8 cellular contexts compared by ENCODE assay signal in genomic region chr10:24722676-24723385, GRCh38. TPM values are rescaled to one million over a fixed set of nuclear protein-coding genes. Genes with fewer than 3 reads are reported as not detected.
DNase-seq lines count a peak whose midpoint lies in the region; TF ChIP-seq lines count a peak whose summit lies in the region.

No MANE protein-coding gene starts in this region.

- H3K9me3 ChIP-seq in GM23248 (ENCODE audit: low read depth) (no peaks in the 10 kb centered on the region), Loucy (ENCODE audit: insufficient read depth, low read depth, low read length) (no peaks in the 10 kb centered on the region), endodermal cell (ENCODE audit: control insufficient read depth, low read length) (no peaks in the 10 kb centered on the region), mononuclear cell (ENCODE audit: low read depth, low read length) (no peaks in the 10 kb centered on the region)

- H3F3A ChIP-seq in GM23248 (ENCODE audit: insufficient read depth) (peaks cover 33% of the 10 kb centered on the region), Loucy (ENCODE audit: low read depth) (no peaks in the 10 kb centered on the region)

- H3K36me3 ChIP-seq in GM23248 (ENCODE audit: low read depth) (0 out of 2 replicates have a peak, but pooled peaks cover 3% of the 10 kb centered on the region), Loucy (ENCODE audit: insufficient read depth, low read length) (no peaks in the 10 kb centered on the region), endodermal cell (ENCODE audit: control insufficient read depth, insufficient read depth, low read length) (peaks cover 4% of the 10 kb centered on the region)

- H3K4me1 Mint-ChIP-seq in endodermal cell = peaks cover 28% of the 10 kb centered on the region

- H3K27ac ChIP-seq in GM23248 (peak overlapping the region; percentile 90), endodermal cell (ENCODE audit: low read depth, low read length) (peak overlapping the region; percentile 91)

- DNase-seq in GM10266 (ENCODE audit: extremely low spot score) = peak; percentile 77
- peak; percentile 84 for DNase-seq in GM23248
- peak; percentile 15 to 16 for DNase-seq in activated CD8-positive, alpha-beta memory T cell treated with anti-CD3 and anti-CD28 coated beads for 4 hours (ENCODE audit: low read depth in 2 of 2)
- DNase-seq in endodermal cell = peak; percentile 82
- peak; percentile 42 for DNase-seq in stimulated activated naive CD4-positive, alpha-beta T cell treated with Interleukin-2 at 50 U/mL for 16 hours (lab: John Stamatoyannopoulos, UW)
- no peak for DNase-seq in NCI-H1694 (lab: John Stamatoyannopoulos, UW)

- H3K4me2 ChIP-seq in GM23248 (ENCODE audit: unreplicated experiment) = peak overlapping the region; percentile 99
- peak overlapping the region; percentile 91 for H3K4me2 ChIP-seq in Loucy (ENCODE audit: low read depth, low read length, poor library complexity, severe bottlenecking)

- TF ChIP-seq CTCF in GM10266 (IDR thresholded peaks at IDR 0.05; ENCODE audit: control insufficient read depth, insufficient read depth, low read depth, missing control alignments) = no peak
- 0 out of 2 replicates have a peak, but pooled peaks have one; percentile 14 for TF ChIP-seq CTCF in Loucy (conservative IDR thresholded peaks at IDR 0.05; ENCODE audit: low read length)
- TF ChIP-seq CTCF in endodermal cell (conservative IDR thresholded peaks at IDR 0.05) = peak; percentile 39

- H2AFZ ChIP-seq in GM23248 (peak overlapping the region; percentile 31; the same call in 1 of the 2 replicates), Loucy (ENCODE audit: low read length) (peak overlapping the region; percentile 83)

- peak overlapping the region; percentile 94 for H3K4me3 ChIP-seq in GM23248
- peak overlapping the region; percentile 75 for H3K4me3 ChIP-seq in Loucy (ENCODE audit: low read length, poor library complexity, severe bottlenecking)
- peak overlapping the region; percentile 85 for H3K4me3 ChIP-seq in endodermal cell (ENCODE audit: low read length)
- H3K4me3 ChIP-seq in mononuclear cell (ENCODE audit: low read length) = peak overlapping the region; percentile 67

- 0 to 2% methylated on average over 28 to 62 of the region's 84 CpGs for WGBS in GM23248 (ENCODE audit: low coverage in 1 of 2, low lambda C conversion rate in 2 of 2, missing lambda C conversion rate in 2 of 2), 2 experiments
- WGBS in endodermal cell (ENCODE audit: insufficient coverage in 1 of 2, insufficient read length in 1 of 2), 2 experiments = 0% methylated on average over 11 to 84 of the region's 84 CpGs

- H3K9me3 Mint-ChIP-seq in endodermal cell = no peaks in the 10 kb centered on the region

- peaks cover 48% of the 10 kb centered on the region for H3K79me2 ChIP-seq in GM23248 (ENCODE audit: insufficient read depth)
- peaks cover 46% of the 10 kb centered on the region for H3K79me2 ChIP-seq in Loucy (ENCODE audit: insufficient read depth, low read length)

- H3K9ac ChIP-seq in GM23248 (peak overlapping the region; percentile 95), Loucy (ENCODE audit: low read depth, low read length, poor library complexity, severe bottlenecking) (peak overlapping the region; percentile 86), endodermal cell (ENCODE audit: extremely low read depth, low read length, poor library complexity, severe bottlenecking) (peak overlapping the region; percentile 65)

- H4K20me1 ChIP-seq in GM23248 (ENCODE audit: insufficient read depth) (no peaks in the 10 kb centered on the region), Loucy (ENCODE audit: insufficient read depth, low read length, poor library complexity, severe bottlenecking) (peaks cover 28% of the 10 kb centered on the region)

- peak overlapping the region; percentile 66 for H3K27ac Mint-ChIP-seq in endodermal cell

- H3K4me1 ChIP-seq in GM23248 (ENCODE audit: insufficient read depth) (peaks cover 24% of the 10 kb centered on the region), Loucy (ENCODE audit: insufficient read depth, low read length, poor library complexity, severe bottlenecking) (peaks cover 52% of the 10 kb centered on the region), endodermal cell (ENCODE audit: control insufficient read depth, insufficient read depth, low read length) (peaks cover 4% of the 10 kb centered on the region), mononuclear cell (ENCODE audit: insufficient read depth, low read length) (peaks cover 25% of the 10 kb centered on the region)

- peaks cover 2% of the 10 kb centered on the region for H3K27me3 Mint-ChIP-seq in endodermal cell (ENCODE audit: insufficient read depth)

- H3K9me2 ChIP-seq in GM23248 (ENCODE audit: insufficient read depth) = no peaks in the 10 kb centered on the region
- H3K9me2 ChIP-seq in Loucy (replicated peaks; ENCODE audit: low read depth, low read length) = no peaks in the 10 kb centered on the region

- peak overlapping the region; percentile 80 for H3K4me3 Mint-ChIP-seq in endodermal cell

- in situ Hi-C loops in GM23248 (cut with MboI) = no loop called here

- no peaks in the 10 kb centered on the region for H3K36me3 Mint-ChIP-seq in endodermal cell (ENCODE audit: low read depth)

- no peaks in the 10 kb centered on the region for H3K27me3 ChIP-seq in GM23248 (replicated peaks; ENCODE audit: insufficient read depth)
- H3K27me3 ChIP-seq in Loucy (ENCODE audit: insufficient read depth, low read length, poor library complexity, severe bottlenecking) = no peaks in the 10 kb centered on the region
- H3K27me3 ChIP-seq in endodermal cell (ENCODE audit: control insufficient read depth, insufficient read depth, low read length, poor library complexity, severe bottlenecking) = no peaks in the 10 kb centered on the region
- H3K27me3 ChIP-seq in mononuclear cell (ENCODE audit: insufficient read depth, low read length) = no peaks in the 10 kb centered on the region

RNA-seq across cellular contexts. Expression of gene ARHGAP21, which starts 0.9 kb away (rescaled TPM):
- 95.7 and 176 TPM in 2 replicates for total RNA-seq in GM23248 (2014; rRNA removed; shearing (Covaris generic))
- polyA plus RNA-seq in GM23248 (2016; fragmentation: Nextera tagmentation; extraction: Ambion mirVana) = 26.4 and 28.7 TPM in 2 replicates
- total RNA-seq in endodermal cell (10 to 100 TPM; 51.6 to 69.7 TPM), mononuclear cell (58.9 TPM)
- 88.3 TPM for polyA plus RNA-seq in endodermal cell (2013, experiment 1 of 2)
- polyA plus RNA-seq in endodermal cell (2013, experiment 2 of 2) = 94.2 TPM
